8 cellular contexts compared by ENCODE assay signal in genomic region chr7:6615853-6616555, GRCh38. TPM values are rescaled to one million over a fixed set of nuclear protein-coding genes. Genes with fewer than 3 reads are reported as not detected.
A peak's percentile ranks its signal among the peaks of the same experiment; 100 is the strongest.
DNase-seq lines count a peak whose midpoint lies in the region; ATAC-seq and TF ChIP-seq lines count a peak whose summit lies in the region.

No MANE protein-coding gene starts in this region.

- TF ChIP-seq CTCF in AG09309 (IDR thresholded peaks at IDR 0.05; ENCODE audit: control insufficient read depth, insufficient read depth, low read depth, low read length, missing control alignments) (no peak), chondrocyte (IDR thresholded peaks at IDR 0.05) (no peak), upper lobe of right lung (IDR thresholded peaks at IDR 0.05) (no peak)

- no peaks in the 10 kb centered on the region for H3K9me3 ChIP-seq in mesodermal cell (ENCODE audit: control insufficient read depth, low read length)
- no peaks in the 10 kb centered on the region for H3K9me3 ChIP-seq in upper lobe of right lung

- H3K9me3 Mint-ChIP-seq in chondrocyte (ENCODE audit: low read depth) = no peaks in the 10 kb centered on the region

- H3K4me3 ChIP-seq in AG09309 (ENCODE audit: control insufficient read depth, low read depth, low read length) (peak overlapping the region; percentile 24), mesodermal cell (ENCODE audit: extremely low read depth, insufficient read depth, low read length, poor library complexity, severe bottlenecking) (peak overlapping the region; percentile 51), upper lobe of right lung (peak overlapping the region; percentile 62)

- no peaks in the 10 kb centered on the region for H3K27me3 Mint-ChIP-seq in chondrocyte (ENCODE audit: low read depth)

- peak overlapping the region; percentile 65 for H3K4me3 Mint-ChIP-seq in chondrocyte (ENCODE audit: unreplicated experiment)

- peaks cover 9% of the 10 kb centered on the region for H3K4me1 Mint-ChIP-seq in chondrocyte (ENCODE audit: low read depth)

- H3K4me1 ChIP-seq in mesodermal cell (ENCODE audit: control insufficient read depth, insufficient read depth, low read length, poor library complexity, severe bottlenecking) = no peaks in the 10 kb centered on the region
- no peaks in the 10 kb centered on the region for H3K4me1 ChIP-seq in upper lobe of right lung

- DNase-seq in AG09309 (ENCODE audit: low read depth) (no peak), NCI-H146 (lab: John Stamatoyannopoulos, UW) (peak; percentile 81), chondrocyte (ENCODE audit: low spot score) (no peak), upper lobe of right lung (no peak), epidermal melanocyte (ENCODE audit: insufficient read length, low spot score) (no peak)
- DNase-seq in stimulated activated CD4-positive, alpha-beta T cell treated with anti-CD3 and anti-CD28 coated beads, Interleukin-2, amount 100 ng/mL, for 24 hours = no peak

- H3K27me3 ChIP-seq in upper lobe of right lung = peaks cover 5% of the 10 kb centered on the region

- H3K36me3 ChIP-seq in mesodermal cell (ENCODE audit: control insufficient read depth, insufficient read depth, low read length) = peaks cover 9% of the 10 kb centered on the region
- no peaks in the 10 kb centered on the region for H3K36me3 ChIP-seq in upper lobe of right lung

- H3K27ac ChIP-seq in mesodermal cell (ENCODE audit: low read depth, low read length, severe bottlenecking) = no peak overlapping the region
- no peak overlapping the region for H3K27ac ChIP-seq in upper lobe of right lung

- intact Hi-C loops in upper lobe of right lung (cut with DNase I) = no loop called here

- 12 to 18% methylated on average over 25 to 37 of the region's 45 CpGs for WGBS in mesodermal cell (ENCODE audit: insufficient coverage in 2 of 2), 2 experiments

- ATAC-seq in upper lobe of right lung (peak; percentile 67), GM18873 (IDR thresholded peaks at IDR 0.05; ENCODE audit: low FRiP score, unreplicated experiment) (no peak)

- no peak overlapping the region for H3K27ac Mint-ChIP-seq in chondrocyte (ENCODE audit: unreplicated experiment)

- H3K36me3 Mint-ChIP-seq in chondrocyte (ENCODE audit: low read depth) = peaks cover 3% of the 10 kb centered on the region

RNA-seq across cellular contexts. Expression of gene ZNF853, which starts 0.6 kb away (rescaled TPM):
- total RNA-seq in chondrocyte (13.4 to 16.2 TPM (median 15.1 TPM) in 3 replicates), upper lobe of right lung (5.2 TPM)
- polyA plus RNA-seq in mesodermal cell (2013, experiment 1 of 2) = 8.7 TPM
- polyA plus RNA-seq in mesodermal cell (2013, experiment 2 of 2) = 7.7 TPM

RNA-seq across cellular contexts. Expression of gene ZNF316, which starts 21.1 kb away (rescaled TPM):
- total RNA-seq in chondrocyte (26.0 to 32.5 TPM (median 28.9 TPM) in 3 replicates), upper lobe of right lung (46.8 TPM)
- polyA plus RNA-seq in mesodermal cell (2013, experiment 1 of 2) = 17.3 TPM
- 14.0 TPM for polyA plus RNA-seq in mesodermal cell (2013, experiment 2 of 2)

RNA-seq across cellular contexts. Expression of gene INTS15, which starts 26.2 kb away (rescaled TPM):
- total RNA-seq in chondrocyte = 30.0 to 32.5 TPM (median 31.3 TPM) in 3 replicates
- 24.8 TPM for polyA plus RNA-seq in mesodermal cell (2013, experiment 1 of 2)
- polyA plus RNA-seq in mesodermal cell (2013, experiment 2 of 2) = 20.6 TPM
- 37.6 TPM for total RNA-seq in upper lobe of right lung

RNA-seq across cellular contexts. Expression of gene ZDHHC4, which starts 38.8 kb away (rescaled TPM):
- total RNA-seq in chondrocyte (44.0 to 60.5 TPM (median 50.6 TPM) in 3 replicates), upper lobe of right lung (54.8 TPM)
- polyA plus RNA-seq in mesodermal cell (2013, experiment 1 of 2) = 46.9 TPM
- polyA plus RNA-seq in mesodermal cell (2013, experiment 2 of 2) = 44.1 TPM
